ENCODE assay signal across 13 cellular contexts in the genomic region with DNA sequence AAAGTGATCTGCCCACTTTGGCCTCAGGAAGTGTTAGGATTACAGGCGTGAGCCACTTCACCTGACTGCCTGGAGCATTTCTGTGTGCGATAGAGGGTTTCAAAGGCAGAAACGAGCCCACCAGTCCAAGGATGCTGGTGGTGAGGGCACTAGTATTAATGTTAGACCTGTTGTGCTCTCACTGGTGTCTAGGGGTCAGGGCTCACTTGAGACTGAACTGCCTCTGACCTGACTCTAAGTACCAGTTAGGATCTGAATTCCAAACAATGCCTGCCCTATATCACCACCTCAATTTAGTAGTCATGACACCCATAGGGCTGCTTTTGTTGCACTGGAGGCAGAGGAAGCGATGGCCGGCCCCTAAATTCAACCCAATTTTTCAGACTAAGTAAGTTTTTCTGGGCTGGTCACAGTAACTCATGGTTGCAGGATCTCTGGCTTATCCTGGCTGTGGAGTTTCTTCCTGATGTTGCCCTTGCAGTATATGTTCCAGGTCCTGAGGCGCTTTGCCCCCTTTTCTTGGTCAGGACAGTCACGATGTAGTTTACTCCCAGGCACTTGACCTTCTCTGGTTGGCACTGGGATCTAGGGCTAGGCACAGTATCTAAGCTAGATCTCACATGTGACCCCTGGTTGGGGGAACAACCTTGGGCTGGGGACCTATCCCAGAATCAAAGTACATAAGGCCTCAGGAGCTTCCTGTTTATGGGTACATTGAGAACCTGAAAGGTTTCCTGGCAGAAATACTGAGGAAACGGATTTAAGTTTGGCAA. TPM values are rescaled to one million over a fixed set of nuclear protein-coding genes. Genes with fewer than 3 reads are reported as not detected.
DNase-seq lines count a peak whose midpoint lies in the region; ATAC-seq, FAIRE-seq and TF ChIP-seq lines count a peak whose summit lies in the region.
"Had no signal": no experiment of that assay in that cellular context is flagged by ENCODE, and none has a peak within 500 bp of the region (broad histone marks: within the 10 kb centered on the region; RNA-seq: fewer than 3 reads in every experiment).

No MANE protein-coding gene starts in this region.

- H3K27me3 ChIP-seq in HUES64 (ENCODE audit: insufficient read depth, low read length): no peaks in the 10 kb centered on the region
- no peaks in the 10 kb centered on the region for H3K27me3 ChIP-seq in ectodermal cell (ENCODE audit: control insufficient read depth, insufficient read depth, low read length, poor library complexity, severe bottlenecking)
- no peaks in the 10 kb centered on the region for H3K27me3 ChIP-seq in sigmoid colon
- no peaks in the 10 kb centered on the region for H3K27me3 ChIP-seq in pancreas
- H3K27me3 ChIP-seq in adrenal gland: no peaks in the 10 kb centered on the region

- H3K27me3 Mint-ChIP-seq in activated CD4-positive, alpha-beta T cell treated with anti-CD3 and anti-CD28 coated beads, Interleukin-2, amount 10 ng/mL, durations not matched to agents 24 days and 14 days: no peaks in the 10 kb centered on the region
- H3K27me3 Mint-ChIP-seq: IgD-negative memory B cell had no signal

- no peaks in the 10 kb centered on the region for H3K4me1 Mint-ChIP-seq in activated CD4-positive, alpha-beta T cell treated with anti-CD3 and anti-CD28 coated beads, Interleukin-2, amount 10 ng/mL, durations not matched to agents 24 days and 14 days

- H3K27ac ChIP-seq in HUES64 (ENCODE audit: low read depth, low read length) (peak overlapping the region; percentile 45; the same call in 1 of the 2 replicates), ectodermal cell (ENCODE audit: insufficient read depth, low read depth, low read length, poor library complexity, severe bottlenecking) (peak overlapping the region; percentile 55), sigmoid colon (peak overlapping the region; percentile 17 to 33 (median 28)), pancreas (no peak overlapping the region), adrenal gland (peak overlapping the region in 1 of 5 donors; percentile 38)

- H3K4me3 Mint-ChIP-seq in activated CD4-positive, alpha-beta T cell treated with anti-CD3 and anti-CD28 coated beads, Interleukin-2, amount 10 ng/mL, durations not matched to agents 24 days and 14 days: no peak overlapping the region
- H3K4me3 Mint-ChIP-seq: IgD-negative memory B cell had no signal

- no peaks in the 10 kb centered on the region for H3K9me3 Mint-ChIP-seq in activated CD4-positive, alpha-beta T cell treated with anti-CD3 and anti-CD28 coated beads, Interleukin-2, amount 10 ng/mL, durations not matched to agents 24 days and 14 days
- H3K9me3 Mint-ChIP-seq: IgD-negative memory B cell had no signal

- H3K9ac ChIP-seq in HUES64 (ENCODE audit: low read depth, low read length): no peak overlapping the region

- H3K4me3 ChIP-seq in HUES64 (ENCODE audit: low read length) (no peak overlapping the region), ectodermal cell (ENCODE audit: insufficient read depth, low read depth, low read length) (no peak overlapping the region), sigmoid colon (no peak overlapping the region), pancreas (no peak overlapping the region), adrenal gland (no peak overlapping the region)

- 82% methylated on average over 8 of the region's 8 CpGs for WGBS in HUES64
- WGBS in ectodermal cell, 2 experiments: 78 to 84% methylated on average over 8 of the region's 8 CpGs
- 65 to 66% methylated on average over 8 of the region's 8 CpGs for WGBS in sigmoid colon, 2 donors
- WGBS in pancreas, 2 donors: 65 to 77% methylated on average over 8 of the region's 8 CpGs
- 64 to 74% (median 66%) methylated on average over 8 of the region's 8 CpGs for WGBS in adrenal gland, 4 donors

- H3K4me1 ChIP-seq in HUES64 (ENCODE audit: insufficient read depth, low read length): no peaks in the 10 kb centered on the region
- no peaks in the 10 kb centered on the region for H3K4me1 ChIP-seq in ectodermal cell (ENCODE audit: control insufficient read depth, insufficient read depth, low read length)
- H3K4me1 ChIP-seq in sigmoid colon: peaks cover 0 to 20% (median 13%) of the 10 kb centered on the region in 4 donors
- H3K4me1 ChIP-seq in pancreas: no peaks in the 10 kb centered on the region
- H3K4me1 ChIP-seq in adrenal gland (replicated peaks in 1 of 2): peaks cover 0 to 10% of the 10 kb centered on the region in 2 donors

- TF ChIP-seq EP300 in sigmoid colon (IDR thresholded peaks at IDR 0.05): peak in 1 of 4 donors; percentile 63

- ATAC-seq in pancreas (no peak), HG03442 (IDR thresholded peaks at IDR 0.05; ENCODE audit: unreplicated experiment) (no peak)

- no peak for FAIRE-seq in pancreas (lab: Jason Lieb, UNC)
- FAIRE-seq: kidney, TTC549 had no signal

- no peak for TF ChIP-seq POLR2A in sigmoid colon (IDR thresholded peaks at IDR 0.05)
- no peak for TF ChIP-seq POLR2A in adrenal gland (IDR thresholded peaks at IDR 0.05)

- peaks cover 41% of the 10 kb centered on the region for H3K36me3 Mint-ChIP-seq in activated CD4-positive, alpha-beta T cell treated with anti-CD3 and anti-CD28 coated beads, Interleukin-2, amount 10 ng/mL, durations not matched to agents 24 days and 14 days (ENCODE audit: low read depth)

- H3K36me3 ChIP-seq in HUES64 (ENCODE audit: insufficient read depth, low read length) (peaks cover 60% of the 10 kb centered on the region), ectodermal cell (ENCODE audit: control insufficient read depth, insufficient read depth, low read length) (peaks cover 40% of the 10 kb centered on the region), sigmoid colon (peaks cover 17 to 43% (median 39%) of the 10 kb centered on the region in 4 donors), pancreas (peaks cover 0 to 38% (median 36%) of the 10 kb centered on the region in 3 donors), adrenal gland (replicated peaks in 1 of 2) (peaks cover 0 to 39% of the 10 kb centered on the region in 2 donors)

- TF ChIP-seq CTCF in sigmoid colon (IDR thresholded peaks at IDR 0.05): no peak
- TF ChIP-seq CTCF in pancreas (IDR thresholded peaks at IDR 0.05): no peak
- no peak for TF ChIP-seq CTCF in adrenal gland (IDR thresholded peaks at IDR 0.05)

- no peak for DNase-seq in activated CD4-positive, alpha-beta T cell treated with anti-CD3 and anti-CD28 coated beads, Interleukin-2, amount 10 ng/mL, durations not matched to agents 24 days and 14 days
- DNase-seq in activated CD4-positive, alpha-beta T cell treated with anti-CD3 and anti-CD28 coated beads, Interleukin-2, amount 50 U/mL, for 4 hours: no peak
- DNase-seq in sigmoid colon (no peak), pancreas (no peak), adrenal gland (no peak)
- DNase-seq: kidney; NCI-H2029 treated with DMSO at 0.1 percent for 48 hours; stimulated activated CD4-positive, alpha-beta T cell treated with anti-CD3 and anti-CD28 coated beads, Interleukin-2, amount 100 ng/mL, for 48 hours had no signal

- intact Hi-C loops in activated CD4-positive, alpha-beta T cell treated with anti-CD3 and anti-CD28 coated beads, Interleukin-2, amount 10 ng/mL, durations not matched to agents 24 days and 14 days (cut with micrococcal nuclease): no loop called here
- intact Hi-C loops in sigmoid colon (cut with DNase I) (no loop called here), pancreas (cut with DNase I) (no loop called here), adrenal gland (cut with DNase I) (no loop called here)

- peak overlapping the region; percentile 53 for H3K27ac Mint-ChIP-seq in activated CD4-positive, alpha-beta T cell treated with anti-CD3 and anti-CD28 coated beads, Interleukin-2, amount 10 ng/mL, durations not matched to agents 24 days and 14 days

- H3K9me3 ChIP-seq in HUES64 (ENCODE audit: insufficient read depth, low read depth, low read length) (no peaks in the 10 kb centered on the region), ectodermal cell (ENCODE audit: control insufficient read depth, low read length) (no peaks in the 10 kb centered on the region), sigmoid colon (no peaks in the 10 kb centered on the region), pancreas (no peaks in the 10 kb centered on the region), adrenal gland (replicated peaks in 1 of 3) (no peaks in the 10 kb centered on the region)

RNA-seq across cellular contexts. Expression of a gene that starts 4.5 kb away (rescaled TPM):
- total RNA-seq in activated CD4-positive, alpha-beta T cell treated with anti-CD3 and anti-CD28 coated beads, Interleukin-2, amount 10 ng/mL, durations not matched to agents 24 days and 14 days: 1.6 and 2.8 TPM in 2 replicates
- 0.25 TPM for polyA plus RNA-seq in HUES64 (2013, experiment 1 of 2)
- polyA plus RNA-seq in HUES64 (2013, experiment 2 of 2): 0.51 TPM
- polyA plus RNA-seq in ectodermal cell (2013, experiment 1 of 4): 2.1 TPM
- 1.00 TPM for polyA plus RNA-seq in ectodermal cell (2013, experiment 2 of 4)
- polyA plus RNA-seq in ectodermal cell (2013, experiment 3 of 4): 1.1 TPM
- 1.6 TPM for polyA plus RNA-seq in ectodermal cell (2013, experiment 4 of 4)
- 1 to 10 TPM in 3 of 4 donors, under 1 TPM in 1; 0.82 to 2.6 (median 2.0) TPM for total RNA-seq in sigmoid colon
- 1 to 10 TPM in 2 of 3 donors, under 1 TPM in 1; 0.92 to 2.3 (median 1.2) TPM for polyA plus RNA-seq in sigmoid colon
- total RNA-seq in pancreas: 1 to 10 TPM in 3 of 6 donors, under 1 TPM in 3; 0.64 to 1.6 (median 1.1) TPM
- 1 to 10 TPM; 2.1 to 2.3 TPM for polyA plus RNA-seq in pancreas
- total RNA-seq in adrenal gland: 1 to 10 TPM in 4 of 8 donors, under 1 TPM in 3, not detected in 1; 0.35 to 2.5 (median 1.5) TPM
- polyA plus RNA-seq in adrenal gland: 1 to 10 TPM in 2 of 3 donors, under 1 TPM in 1; 0.24 to 4.2 (median 2.2) TPM

RNA-seq across cellular contexts. Expression of a gene that starts 35.5 kb away (rescaled TPM):
- 263 and 295 TPM in 2 replicates for total RNA-seq in activated CD4-positive, alpha-beta T cell treated with anti-CD3 and anti-CD28 coated beads, Interleukin-2, amount 10 ng/mL, durations not matched to agents 24 days and 14 days
- polyA plus RNA-seq in HUES64 (2013, experiment 1 of 2): 490 TPM
- 517 TPM for polyA plus RNA-seq in HUES64 (2013, experiment 2 of 2)
- polyA plus RNA-seq in ectodermal cell (2013, experiment 1 of 4): 754 TPM
- polyA plus RNA-seq in ectodermal cell (2013, experiment 2 of 4): 747 TPM
- 491 TPM for polyA plus RNA-seq in ectodermal cell (2013, experiment 3 of 4)
- polyA plus RNA-seq in ectodermal cell (2013, experiment 4 of 4): 525 TPM
- total RNA-seq in sigmoid colon: 10 to 100 TPM; 64.8 to 80.3 (median 75.4) TPM
- 100 to 1,000 TPM in 2 of 3 donors, 10 to 100 TPM in 1; 76.8 to 159 (median 133) TPM for polyA plus RNA-seq in sigmoid colon
- 10 to 100 TPM; 14.5 to 29.5 (median 21.7) TPM for total RNA-seq in pancreas
- 100 to 1,000 TPM in 1 of 2 donors, 10 to 100 TPM in 1; 55.6 to 113 TPM for polyA plus RNA-seq in pancreas
- 10 to 100 TPM; 32.3 to 64.6 (median 48.0) TPM for total RNA-seq in adrenal gland
- polyA plus RNA-seq in adrenal gland: 100 to 1,000 TPM in 2 of 3 donors, 10 to 100 TPM in 1; 59.8 to 181 (median 136) TPM

Comparison
In these comparisons a context has a peak if more than half of its experiments do, and no peak if none do; other contexts are left out.
1. H3K27ac ChIP-seq: peak in HUES64 (single experiment), ectodermal cell (single experiment) and sigmoid colon (4 of 4); none in pancreas (0 of 4).